Comparison of ENCODE assay signal across 8 cellular contexts in genomic region chr18:35343936-35344735, GRCh38. TPM values are rescaled to one million over a fixed set of nuclear protein-coding genes. Genes with fewer than 3 reads are reported as not detected.
DNase-seq lines count a peak whose midpoint lies in the region; TF ChIP-seq lines count a peak whose summit lies in the region.

Gene ZNF24 (minus strand): TSS chr18:35344420. CDS start chr18:35340650, 3,770 bp downstream.

- peak within 1 kb of the TSS; percentile 92 for H2AFZ ChIP-seq in neuronal stem cell (ENCODE audit: low read length)

- CTCF ChIA-PET in HEK293T (lab: Yijun Ruan, JAX): interaction anchor here (0.9 to 2.7 kb wide), 2 partner anchors 11 kb away, joined by 3 to 19 read pairs; no protein-coding TSS in a partner anchor

- H3K23ac ChIP-seq in neuronal stem cell (ENCODE audit: low read depth, low read length, poor library complexity): peak within 1 kb of the TSS; percentile 66

- H3K4me1 ChIP-seq in neuronal stem cell (ENCODE audit: control insufficient read depth in 2 of 2, insufficient read depth in 1 of 2, low read depth in 1 of 2, low read length in 2 of 2): peaks cover 4 to 16% of the 10 kb centered on the region in 2 donors

- peak within 1 kb of the TSS; percentile 91 for H3K27ac ChIP-seq in neuronal stem cell (replicated peaks; ENCODE audit: low read length)

- H3K4ac ChIP-seq in neuronal stem cell (ENCODE audit: low read length): no peak within 1 kb of the TSS

- DNase-seq in GF-D8 (lab: John Stamatoyannopoulos, UW) (peak; percentile 85), HEK293T (ENCODE audit: extremely low spot score) (peak; percentile 100), MV-4-11 (lab: John Stamatoyannopoulos, UW) (peak; percentile 90), SK-MEL-5 (ENCODE audit: low read depth, low spot score) (peak; percentile 97), foreskin melanocyte (peak; percentile 98), neuronal stem cell (ENCODE audit: low spot score) (peak; percentile 85)
- DNase-seq in activated naive CD4-positive, alpha-beta T cell treated with Interleukin-2 at 50 U/mL for 16 hours: peak; percentile 94

- H2BK5ac ChIP-seq in neuronal stem cell (ENCODE audit: low read length): peak within 1 kb of the TSS; percentile 98

- H2BK15ac ChIP-seq in neuronal stem cell (ENCODE audit: low read length): no peak within 1 kb of the TSS

- POLR2A ChIA-PET in HEK293T (lab: Yijun Ruan, JAX): interaction anchor here (0.5 to 4.7 kb wide), 8 partner anchors 10 to 420 kb away, joined by 3 to 23 read pairs (median 4); partner anchors contain the start of genes ZNF397 and ZSCAN30

- peaks cover 6% of the 10 kb centered on the region for H3K79me1 ChIP-seq in neuronal stem cell (ENCODE audit: low read depth, low read length)

- H3K9me3 ChIP-seq in neuronal stem cell (replicated peaks in 1 of 2; ENCODE audit: control insufficient read depth in 2 of 2, insufficient read depth in 1 of 2, low read depth in 1 of 2, low read length in 2 of 2): no peaks in the 10 kb centered on the region

- H3K9ac ChIP-seq in neuronal stem cell (ENCODE audit: low read depth, low read length, poor library complexity): peak within 1 kb of the TSS; percentile 88

- H4K91ac ChIP-seq in neuronal stem cell (ENCODE audit: low read depth, low read length, poor library complexity): no peak within 1 kb of the TSS

- H2AK5ac ChIP-seq in neuronal stem cell (ENCODE audit: low read depth, low read length): peak within 1 kb of the TSS; percentile 36

- H3K14ac ChIP-seq in neuronal stem cell (ENCODE audit: low read length): peak within 1 kb of the TSS; percentile 33

- no peak within 1 kb of the TSS for H2BK12ac ChIP-seq in neuronal stem cell (ENCODE audit: low read length)

- peak within 1 kb of the TSS; percentile 62 for H3K4me2 ChIP-seq in neuronal stem cell (ENCODE audit: insufficient read depth, low read length, poor library complexity, severe bottlenecking)

- H3K4me3 ChIP-seq in neuronal stem cell (ENCODE audit: low read length in 2 of 2): peak within 1 kb of the TSS; percentile 93 to 97

- H3K27me3 ChIP-seq in neuronal stem cell (ENCODE audit: control insufficient read depth in 3 of 3, insufficient read depth in 3 of 3, low read depth in 1 of 3, low read length in 3 of 3): no peaks in the 10 kb centered on the region

- peak within 1 kb of the TSS; percentile 84 for H2BK120ac ChIP-seq in neuronal stem cell (ENCODE audit: low read depth, low read length)

- no CpG with 5 or more reads among the region's 64 CpGs for WGBS in neuronal stem cell (ENCODE audit: extremely low coverage in 2 of 2, insufficient read length in 2 of 2, insufficient replicate concordance in 1 of 2), 2 donors

- no peak for TF ChIP-seq CTCF in subcutaneous adipose tissue (IDR thresholded peaks at IDR 0.05; ENCODE audit: low read depth)

- H3K36me3 ChIP-seq in neuronal stem cell (replicated peaks in 1 of 2; ENCODE audit: control insufficient read depth in 2 of 2, insufficient read depth in 2 of 2, low read length in 2 of 2): peaks cover 12 to 37% of the 10 kb centered on the region in 2 donors

- no peak within 1 kb of the TSS for H4K8ac ChIP-seq in neuronal stem cell (ENCODE audit: low read depth, low read length)

- in situ Hi-C loops in SK-MEL-5 (cut with HindIII; ENCODE audit: low pct_unique_long_range_greater_than_20kb, low sequenced_read_pairs): loop anchor here (25.0 kb wide), 1 partner anchor 107 kb away; the partner anchor contains the start of gene ZNF397

- peak within 1 kb of the TSS; percentile 100 for H3K18ac ChIP-seq in neuronal stem cell (ENCODE audit: low read length)

TF ChIP-seq in HEK293T, 16 proteins besides CTCF, POLR2A, EP300 and RAD21:
- TF ChIP-seq HDGF (IDR thresholded peaks at IDR 0.05; ENCODE audit: borderline replicate concordance) (no peak), ELF4 (IDR thresholded peaks at IDR 0.05) (peak; percentile 81), FOXM1 (IDR thresholded peaks at IDR 0.05; ENCODE audit: borderline replicate concordance) (peak; percentile 10; the same call in 1 of the 2 replicates), L3MBTL2 (conservative IDR thresholded peaks at IDR 0.05) (peak; percentile 88), ARNT (IDR thresholded peaks at IDR 0.05) (no peak), FOXK2 (IDR thresholded peaks at IDR 0.05) (no peak), SUZ12 (IDR thresholded peaks at IDR 0.05) (peak; percentile 63; the same call in 1 of the 2 replicates)

RNA-seq across cellular contexts. Expression of gene ZNF24, which starts in this region (rescaled TPM):
- total RNA-seq in SK-MEL-5 (2014; rRNA removed; shearing (Covaris generic)): 62.9 and 64.7 TPM in 2 replicates
- 26.1 and 33.0 TPM in 2 replicates for polyA plus RNA-seq in SK-MEL-5 (2015; cell fraction: cytosol; rRNA removed)
- 71.5 and 79.8 TPM in 2 replicates for polyA plus RNA-seq in SK-MEL-5 (2015; cell fraction: nucleus; rRNA removed)
- polyA plus RNA-seq in neuronal stem cell (2013, experiment 1 of 2): 34.3 TPM
- 35.7 TPM for polyA plus RNA-seq in neuronal stem cell (2013, experiment 2 of 2)
- total RNA-seq in subcutaneous adipose tissue: 10 to 100 TPM; 30.9 to 44.5 (median 35.6) TPM

Comparison
In these comparisons a context has a peak if more than half of its experiments do, and no peak if none do; other contexts are left out.
1. Peak in every context shown above with its lines: DNase-seq, H3K4me3 ChIP-seq and H3K27ac ChIP-seq.